Comparison of ENCODE assay signal across 25 cellular contexts in genomic region chr15:89149501-89150101, GRCh38.
DNase-seq lines count a peak whose midpoint lies in the region; ATAC-seq and TF ChIP-seq lines count a peak whose summit lies in the region.
"Had no signal": no experiment of that assay in that cellular context is flagged by ENCODE, and none has a peak within 500 bp of the region (broad histone marks: within the 10 kb centered on the region; RNA-seq: fewer than 3 reads in every experiment).

No MANE protein-coding gene starts in this region.

- no peaks in the 10 kb centered on the region for H3K9me3 ChIP-seq in cardiac muscle cell (ENCODE audit: low read depth)
- H3K9me3 ChIP-seq: colonic mucosa, HAP-1 had no signal

- peaks cover 40 to 44% of the 10 kb centered on the region in 2 donors for H3K4me1 Mint-ChIP-seq in natural killer cell treated with Interleukin-12 subunit alpha and Interleukin-12 subunit beta and Interleukin-15 and Interleukin-18, amount 100 ng/mL, for 72 hours (ENCODE audit: low read depth in 2 of 2)

- no peak for ATAC-seq in natural killer cell treated with Interleukin-12 subunit alpha and Interleukin-12 subunit beta and Interleukin-15 and Interleukin-18, amount 100 ng/mL, for 72 hours
- ATAC-seq in GM19351 (IDR thresholded peaks at IDR 0.05; ENCODE audit: unreplicated experiment): no peak
- ATAC-seq: activated CD8-positive, alpha-beta T cell treated with anti-CD3 and anti-CD28 coated beads, Interleukin-2, amount 10 ng/mL, durations not matched to agents 7 days and 5 days; activated naive CD4-positive, alpha-beta T cell treated with anti-CD3 and anti-CD28 coated beads, Interleukin-2, amount 50 U/mL, for 72 hours had no signal

- TF ChIP-seq CTCF in cardiac muscle cell (IDR thresholded peaks at IDR 0.05; ENCODE audit: low read depth, low read length): no peak

- H3K27me3 ChIP-seq in cardiac muscle cell: no peaks in the 10 kb centered on the region
- H3K27me3 ChIP-seq: colonic mucosa had no signal

- H3K4me3 ChIP-seq in cardiac muscle cell: no peak overlapping the region
- H3K4me3 ChIP-seq: colonic mucosa, HAP-1 had no signal

- H3K27me3 Mint-ChIP-seq in natural killer cell treated with Interleukin-12 subunit alpha and Interleukin-12 subunit beta and Interleukin-15 and Interleukin-18, amount 100 ng/mL, for 72 hours: no peaks in the 10 kb centered on the region
- H3K27me3 Mint-ChIP-seq: stimulated activated naive CD8-positive, alpha-beta T cell treated with anti-CD3 and anti-CD28 coated beads, Interleukin-15, Interleukin-2, amounts not matched to agents 100 ng/mL and 50 ng/mL, for 24 hours had no signal

- H3K36me3 ChIP-seq in cardiac muscle cell: peaks cover 3% of the 10 kb centered on the region
- H3K36me3 ChIP-seq: colonic mucosa had no signal

- H3K27ac Mint-ChIP-seq in natural killer cell treated with Interleukin-12 subunit alpha and Interleukin-12 subunit beta and Interleukin-15 and Interleukin-18, amount 100 ng/mL, for 72 hours: peak overlapping the region; percentile 3 to 86
- H3K27ac Mint-ChIP-seq: activated CD8-positive, alpha-beta T cell treated with anti-CD3 and anti-CD28 coated beads, Interleukin-2, amount 10 ng/mL, durations not matched to agents 7 days and 5 days; activated naive CD4-positive, alpha-beta T cell treated with anti-CD3 and anti-CD28 coated beads, Interleukin-2, amount 50 U/mL, for 72 hours; stimulated activated naive CD8-positive, alpha-beta T cell treated with anti-CD3 and anti-CD28 coated beads, Interleukin-15, Interleukin-2, amounts not matched to agents 100 ng/mL and 50 ng/mL, for 24 hours had no signal

- no peaks in the 10 kb centered on the region for H3K9me3 Mint-ChIP-seq in natural killer cell treated with Interleukin-12 subunit alpha and Interleukin-12 subunit beta and Interleukin-15 and Interleukin-18, amount 100 ng/mL, for 72 hours
- H3K9me3 Mint-ChIP-seq: activated naive CD4-positive, alpha-beta T cell treated with anti-CD3 and anti-CD28 coated beads, Interleukin-2, amount 50 U/mL, for 72 hours; stimulated activated naive CD8-positive, alpha-beta T cell treated with anti-CD3 and anti-CD28 coated beads, Interleukin-15, Interleukin-2, amounts not matched to agents 100 ng/mL and 50 ng/mL, for 24 hours had no signal

- H3K36me3 Mint-ChIP-seq in natural killer cell treated with Interleukin-12 subunit alpha and Interleukin-12 subunit beta and Interleukin-15 and Interleukin-18, amount 100 ng/mL, for 72 hours: peaks cover 7% of the 10 kb centered on the region

- H3K27ac ChIP-seq in cardiac muscle cell: peak overlapping the region; percentile 70
- H3K27ac ChIP-seq in epithelial cell of prostate: no peak overlapping the region

- intact Hi-C loops in cardiac septum (cut with DNase I): no loop called here

- H3K4me3 Mint-ChIP-seq in natural killer cell treated with Interleukin-12 subunit alpha and Interleukin-12 subunit beta and Interleukin-15 and Interleukin-18, amount 100 ng/mL, for 72 hours: no peak overlapping the region
- H3K4me3 Mint-ChIP-seq: activated CD8-positive, alpha-beta T cell treated with anti-CD3 and anti-CD28 coated beads, Interleukin-2, amount 10 ng/mL, durations not matched to agents 7 days and 5 days; stimulated activated naive CD8-positive, alpha-beta T cell treated with anti-CD3 and anti-CD28 coated beads, Interleukin-15, Interleukin-2, amounts not matched to agents 100 ng/mL and 50 ng/mL, for 24 hours had no signal

- H3K4me1 ChIP-seq in cardiac muscle cell (ENCODE audit: low read depth): peaks cover 27% of the 10 kb centered on the region
- H3K4me1 ChIP-seq: colonic mucosa had no signal

- DNase-seq in cardiac muscle cell (ENCODE audit: low read depth in 1 of 2, low spot score in 1 of 2) (no peak), cardiac septum (ENCODE audit: low spot score) (no peak), epithelial cell of prostate (ENCODE audit: low read depth, low spot score) (peak; percentile 43), DMS114 treated with DMSO at 0.1 percent for 48 hours (lab: John Stamatoyannopoulos, UW; ENCODE audit: unreplicated experiment) (no peak), cerebellar cortex (ENCODE audit: low spot score) (no peak)
- no peak for DNase-seq in natural killer cell treated with Interleukin-12 subunit alpha and Interleukin-12 subunit beta and Interleukin-15 and Interleukin-18, amount 100 ng/mL, for 72 hours (ENCODE audit: low spot score)
- DNase-seq in activated naive CD4-positive, alpha-beta T cell treated with anti-CD3 and anti-CD28 coated beads, Interleukin-2, amount 50 U/mL, for 16 hours: no peak
- DNase-seq: ACHN; activated CD4-positive, CD25-positive, alpha-beta regulatory T cell; activated CD8-positive, alpha-beta T cell treated with anti-CD3 and anti-CD28 coated beads, Interleukin-2, amount 10 ng/mL, durations not matched to agents 7 days and 5 days; activated T-cell treated with anti-CD3 and anti-CD28 coated beads, Interleukin-2, amount 50 U/mL, for 48 hours; colonic mucosa; DMS79; hypothalamus; kidney; NCI-H1436 treated with DMSO at 0.1 percent for 48 hours; NCI-H774; nucleus accumbens; OCI-M1; stimulated activated CD4-positive, alpha-beta T cell treated with anti-CD3 and anti-CD28 coated beads, Interleukin-2, amount 100 ng/mL, for 24 hours; trophoblast cell had no signal
